ENCODE assay signal across 9 cellular contexts in the genomic region with DNA sequence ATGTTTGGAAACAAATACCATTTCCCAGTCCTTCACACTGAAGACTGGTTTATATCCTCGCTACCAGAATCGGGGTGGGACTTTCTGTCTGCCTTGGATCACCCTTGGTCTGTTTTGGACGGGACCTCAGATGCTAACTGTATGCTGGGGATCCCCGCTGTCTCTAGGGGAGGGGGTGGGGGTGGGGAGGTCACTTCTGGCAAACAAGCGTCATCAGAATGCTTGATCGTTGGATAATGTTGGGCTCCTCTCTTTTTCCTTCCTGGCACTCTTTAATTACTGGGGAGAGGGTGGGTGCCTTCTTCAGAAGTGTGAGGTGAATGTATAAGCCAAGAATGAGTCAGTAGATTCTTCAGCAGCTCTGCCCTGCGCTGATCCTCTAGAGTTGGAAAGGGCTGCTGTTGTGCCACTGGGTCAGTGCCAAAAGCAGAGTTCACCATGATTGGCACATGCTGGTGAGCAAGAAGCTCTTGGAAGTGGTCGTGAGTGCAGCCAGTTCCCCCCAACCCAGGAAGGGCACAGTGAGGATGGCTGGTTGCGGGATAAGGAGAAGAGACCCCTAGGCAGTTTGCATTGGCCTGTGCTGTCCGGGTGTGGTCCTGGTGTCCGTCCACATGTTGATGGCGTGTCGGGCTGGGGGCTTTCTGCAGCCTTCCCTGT. TPM values are rescaled to one million over a fixed set of nuclear protein-coding genes. Genes with fewer than 3 reads are reported as not detected.
A peak's percentile ranks its signal among the peaks of the same experiment; 100 is the strongest.
DNase-seq lines count a peak whose midpoint lies in the region; ATAC-seq and TF ChIP-seq lines count a peak whose summit lies in the region.
"Had no signal": no experiment of that assay in that cellular context is flagged by ENCODE, and none has a peak within 500 bp of the region (broad histone marks: within the 10 kb centered on the region; RNA-seq: fewer than 3 reads in every experiment).

No MANE protein-coding gene starts in this region.

- no peaks in the 10 kb centered on the region for H3K9me3 Mint-ChIP-seq in effector memory CD8-positive, alpha-beta T cell
- no peaks in the 10 kb centered on the region for H3K9me3 Mint-ChIP-seq in naive thymus-derived CD8-positive, alpha-beta T cell

- TF ChIP-seq POLR2A in lower leg skin (IDR thresholded peaks at IDR 0.05), result no peak

- H3K4me3 ChIP-seq in AG10803 (ENCODE audit: low read length) (no peak overlapping the region), lower leg skin (ENCODE audit: low read depth, poor library complexity, severe bottlenecking) (no peak overlapping the region)

- H3K4me1 Mint-ChIP-seq in effector memory CD8-positive, alpha-beta T cell (ENCODE audit: low read depth in 2 of 2), result peaks cover 55 to 60% of the 10 kb centered on the region in 2 donors
- H3K4me1 Mint-ChIP-seq in naive thymus-derived CD8-positive, alpha-beta T cell, result peaks cover 48 to 88% (median 83%) of the 10 kb centered on the region in 4 donors

- no peaks in the 10 kb centered on the region for H3K27me3 Mint-ChIP-seq in effector memory CD8-positive, alpha-beta T cell
- no peaks in the 10 kb centered on the region for H3K27me3 Mint-ChIP-seq in naive thymus-derived CD8-positive, alpha-beta T cell

- peak; percentile 30 for DNase-seq in AG10803 (ENCODE audit: low read depth)
- DNase-seq in M059J (ENCODE audit: low read depth), result peak; percentile 17
- DNase-seq in effector memory CD8-positive, alpha-beta T cell, result no peak
- no peak for DNase-seq in naive thymus-derived CD8-positive, alpha-beta T cell
- no peak for DNase-seq in NCI-H1436 treated with DMSO at 0.1 percent for 48 hours (lab: John Stamatoyannopoulos, UW)
- no peak for DNase-seq in NCI-H526 (lab: John Stamatoyannopoulos, UW)
- DNase-seq in lower leg skin (ENCODE audit: low spot score in 2 of 2), result no peak
- DNase-seq: posterior cingulate gyrus had no signal

- peak overlapping the region; percentile 77 to 81 for H3K4me3 Mint-ChIP-seq in effector memory CD8-positive, alpha-beta T cell
- peak overlapping the region; percentile 73 to 88 (median 80) for H3K4me3 Mint-ChIP-seq in naive thymus-derived CD8-positive, alpha-beta T cell

- peaks cover 30% of the 10 kb centered on the region for H3K36me3 Mint-ChIP-seq in effector memory CD8-positive, alpha-beta T cell (ENCODE audit: insufficient read depth)
- peaks cover 0 to 45% (median 20%) of the 10 kb centered on the region in 3 donors for H3K36me3 Mint-ChIP-seq in naive thymus-derived CD8-positive, alpha-beta T cell

- TF ChIP-seq CTCF in AG10803 (conservative IDR thresholded peaks at IDR 0.05; ENCODE audit: low read length), result no peak
- TF ChIP-seq CTCF in lower leg skin (IDR thresholded peaks at IDR 0.05), result no peak

- POLR2A ChIA-PET in naive thymus-derived CD8-positive, alpha-beta T cell (lab: Charles Lee), result interaction anchor here (0.9 to 7.0 kb wide), 10 partner anchors 10 to 119 kb away, joined by 3 to 49 read pairs (median 9); no protein-coding TSS in a partner anchor

- no peak for ATAC-seq in effector memory CD8-positive, alpha-beta T cell (replicated peaks)
- no peak for ATAC-seq in naive thymus-derived CD8-positive, alpha-beta T cell
- no peak for ATAC-seq in HG03139 (IDR thresholded peaks at IDR 0.05; ENCODE audit: unreplicated experiment)

- intact Hi-C loops in lower leg skin (cut with DNase I; ENCODE audit: low total_unique reads), result no loop called here

- H3K27ac Mint-ChIP-seq in effector memory CD8-positive, alpha-beta T cell, result peak overlapping the region; percentile 85 to 93
- H3K27ac Mint-ChIP-seq in naive thymus-derived CD8-positive, alpha-beta T cell, result peak overlapping the region; percentile 91 to 96 (median 93)

- 36 to 41% methylated on average over 13 of the region's 13 CpGs for WGBS in lower leg skin, 2 donors

RNA-seq across cellular contexts. Expression of gene DGKD, which starts 32.2 kb away (rescaled TPM):
- total RNA-seq in M059J (2014; rRNA removed; shearing (Covaris generic)), result 9.5 and 16.5 TPM in 2 replicates
- total RNA-seq in naive thymus-derived CD8-positive, alpha-beta T cell, result 100 to 1,000 TPM; 300 to 315 TPM
- 10 to 100 TPM; 29.3 to 44.5 (median 31.6) TPM for polyA plus RNA-seq in naive thymus-derived CD8-positive, alpha-beta T cell
- total RNA-seq in lower leg skin, result 10 to 100 TPM in 1 of 4 donors, 1 to 10 TPM in 3; 5.8 to 15.2 (median 7.8) TPM

Comparison
In these comparisons a context has a peak if more than half of its experiments do, and no peak if none do; other contexts are left out.
1. DNase-seq: peak in AG10803 (single experiment) and M059J (single experiment); none in effector memory CD8-positive, alpha-beta T cell (0 of 3), naive thymus-derived CD8-positive, alpha-beta T cell (0 of 10), NCI-H1436 treated with DMSO at 0.1 percent for 48 hours (single experiment), NCI-H526 (0 of 2) and lower leg skin (0 of 2).
2. RNA of gene DGKD, which starts 32.2 kb away (total RNA-seq): 300 to 315 TPM in naive thymus-derived CD8-positive, alpha-beta T cell; 9.5 to 16.5 TPM in M059J and 5.8 to 15.2 TPM in lower leg skin; every median in the first group is over 10 times any median in the second.